Comparison of ENCODE assay signal across 16 cellular contexts in genomic region chr19:36258028-36258875, GRCh38. TPM values are rescaled to one million over a fixed set of nuclear protein-coding genes. Genes with fewer than 3 reads are reported as not detected.
A peak's percentile ranks its signal among the peaks of the same experiment; 100 is the strongest.
DNase-seq lines count a peak whose midpoint lies in the region; ATAC-seq and TF ChIP-seq lines count a peak whose summit lies in the region.
"Had no signal": no experiment of that assay in that cellular context is flagged by ENCODE, and none has a peak within 500 bp of the region (broad histone marks: within the 10 kb centered on the region; RNA-seq: fewer than 3 reads in every experiment).

No MANE protein-coding gene starts in this region.

- peak overlapping the region; percentile 75 for H3K4me3 Mint-ChIP-seq in endodermal cell
- H3K4me3 Mint-ChIP-seq in neural progenitor cell, result peak overlapping the region; percentile 69
- H3K4me3 Mint-ChIP-seq: activated CD4-positive, alpha-beta T cell treated with anti-CD3 and anti-CD28 coated beads for 36 hours; activated naive CD4-positive, alpha-beta T cell treated with anti-CD3 and anti-CD28 coated beads, Interleukin-2, amount 50 U/mL, for 24 hours had no signal

- H3K27ac Mint-ChIP-seq in endodermal cell, result peak overlapping the region; percentile 81
- no peak overlapping the region for H3K27ac Mint-ChIP-seq in neural progenitor cell
- H3K27ac Mint-ChIP-seq: activated CD4-positive, alpha-beta T cell treated with anti-CD3 and anti-CD28 coated beads for 36 hours; activated naive CD4-positive, alpha-beta T cell treated with anti-CD3 and anti-CD28 coated beads, Interleukin-2, amount 50 U/mL, for 24 hours had no signal

- H3K9me3 ChIP-seq in heart left ventricle, result no peaks in the 10 kb centered on the region
- H3K9me3 ChIP-seq in endodermal cell (ENCODE audit: control insufficient read depth, low read length), result no peaks in the 10 kb centered on the region
- H3K9me3 ChIP-seq in neural progenitor cell (ENCODE audit: low read depth), result no peaks in the 10 kb centered on the region
- H3K9me3 ChIP-seq in Peyer's patch, result peaks cover 0 to 3% (median 0%) of the 10 kb centered on the region in 4 donors
- H3K9me3 ChIP-seq: prostate gland, testis had no signal

- H3K79me2 ChIP-seq in neural progenitor cell (ENCODE audit: low read depth), result no peaks in the 10 kb centered on the region

- peak overlapping the region in 10 of 12 donors; percentile 45 to 83 (median 68) for H3K4me3 ChIP-seq in heart left ventricle
- peak overlapping the region; percentile 76 for H3K4me3 ChIP-seq in endodermal cell (ENCODE audit: low read length)
- H3K4me3 ChIP-seq in neural progenitor cell, result no peak overlapping the region
- peak overlapping the region in 1 of 4 donors; percentile 50 for H3K4me3 ChIP-seq in Peyer's patch
- H3K4me3 ChIP-seq: cardiac muscle cell, SJSA1 had no signal

- H2AFZ ChIP-seq in neural progenitor cell (replicated peaks), result no peak overlapping the region

- peak in 2 of 4 donors; percentile 12 to 24 for ATAC-seq in heart left ventricle
- ATAC-seq in left cardiac atrium, result no peak
- ATAC-seq: activated CD4-positive, alpha-beta T cell treated with anti-CD3 and anti-CD28 coated beads for 36 hours had no signal

- no peak overlapping the region for H3K27ac ChIP-seq in heart left ventricle
- no peak overlapping the region for H3K27ac ChIP-seq in endodermal cell (ENCODE audit: low read depth, low read length)
- no peak overlapping the region for H3K27ac ChIP-seq in neural progenitor cell
- no peak overlapping the region for H3K27ac ChIP-seq in Peyer's patch
- H3K27ac ChIP-seq: cardiac muscle cell, prostate gland, SJSA1, testis had no signal

- TF ChIP-seq CTCF in heart left ventricle (IDR thresholded peaks at IDR 0.05) (no peak), endodermal cell (conservative IDR thresholded peaks at IDR 0.05) (no peak), neural progenitor cell (IDR thresholded peaks at IDR 0.05) (no peak), Peyer's patch (IDR thresholded peaks at IDR 0.05) (no peak)

- H3K9ac ChIP-seq in endodermal cell (ENCODE audit: extremely low read depth, low read length, poor library complexity, severe bottlenecking), result peak overlapping the region; percentile 47
- H3K9ac ChIP-seq in neural progenitor cell, result no peak overlapping the region

- no peak for TF ChIP-seq POLR2A in heart left ventricle (IDR thresholded peaks at IDR 0.05)
- no peak for TF ChIP-seq POLR2A in Peyer's patch (IDR thresholded peaks at IDR 0.05)

- H3K36me3 ChIP-seq in heart left ventricle, result no peaks in the 10 kb centered on the region
- peaks cover 3% of the 10 kb centered on the region for H3K36me3 ChIP-seq in endodermal cell (ENCODE audit: control insufficient read depth, insufficient read depth, low read length)
- no peaks in the 10 kb centered on the region for H3K36me3 ChIP-seq in neural progenitor cell
- H3K36me3 ChIP-seq in Peyer's patch, result no peaks in the 10 kb centered on the region
- H3K36me3 ChIP-seq: cardiac muscle cell, prostate gland, SJSA1 had no signal

- no peaks in the 10 kb centered on the region for H3F3A ChIP-seq in neural progenitor cell (ENCODE audit: low read depth)

- intact Hi-C loops in heart left ventricle (cut with DNase I) (no loop called here), left cardiac atrium (cut with DNase I) (no loop called here)

- DNase-seq in heart left ventricle (no peak), left cardiac atrium (no peak), endodermal cell (no peak), neural progenitor cell (ENCODE audit: low spot score) (no peak), ureter (ENCODE audit: low spot score) (peak; percentile 23), Peyer's patch (no peak), pons (ENCODE audit: low spot score) (no peak), SIG-M5 treated with dmso at 0.1 percent for 504 hours (lab: John Stamatoyannopoulos, UW; ENCODE audit: unreplicated experiment) (no peak)
- DNase-seq: activated CD4-positive, alpha-beta T cell treated with anti-CD3 and anti-CD28 coated beads for 36 hours; islet precursor cell; NCI-H187 treated with DMSO at 0.1 percent for 48 hours had no signal

- H3K4me1 ChIP-seq in heart left ventricle (peaks cover 0 to 10% (median 0%) of the 10 kb centered on the region in 12 donors), endodermal cell (ENCODE audit: control insufficient read depth, insufficient read depth, low read length) (no peaks in the 10 kb centered on the region), neural progenitor cell (no peaks in the 10 kb centered on the region), Peyer's patch (no peaks in the 10 kb centered on the region)
- H3K4me1 ChIP-seq: prostate gland, SJSA1, testis had no signal

- peaks cover 8% of the 10 kb centered on the region for H3K27me3 Mint-ChIP-seq in endodermal cell (ENCODE audit: insufficient read depth)
- peaks cover 6% of the 10 kb centered on the region for H3K27me3 Mint-ChIP-seq in neural progenitor cell (ENCODE audit: insufficient read depth, low read depth)

- H3K4me2 ChIP-seq in neural progenitor cell, result no peak overlapping the region

- H3K9me3 Mint-ChIP-seq in endodermal cell, result peaks cover 16% of the 10 kb centered on the region
- H3K9me3 Mint-ChIP-seq in neural progenitor cell, result peaks cover 35% of the 10 kb centered on the region

- peaks cover 2% of the 10 kb centered on the region for H3K4me1 Mint-ChIP-seq in endodermal cell
- peaks cover 3% of the 10 kb centered on the region for H3K4me1 Mint-ChIP-seq in neural progenitor cell
- H3K4me1 Mint-ChIP-seq: activated CD4-positive, alpha-beta T cell treated with anti-CD3 and anti-CD28 coated beads for 36 hours; activated naive CD4-positive, alpha-beta T cell treated with anti-CD3 and anti-CD28 coated beads, Interleukin-2, amount 50 U/mL, for 24 hours had no signal

- H3K27me3 ChIP-seq in heart left ventricle (no peaks in the 10 kb centered on the region), endodermal cell (ENCODE audit: control insufficient read depth, insufficient read depth, low read length, poor library complexity, severe bottlenecking) (no peaks in the 10 kb centered on the region), neural progenitor cell (no peaks in the 10 kb centered on the region), Peyer's patch (no peaks in the 10 kb centered on the region)
- H3K27me3 ChIP-seq: cardiac muscle cell, SJSA1, testis had no signal

- H4K20me1 ChIP-seq in neural progenitor cell (ENCODE audit: low read depth), result no peaks in the 10 kb centered on the region

- H3K36me3 Mint-ChIP-seq in endodermal cell (ENCODE audit: low read depth) (peaks cover 21% of the 10 kb centered on the region), neural progenitor cell (peaks cover 16% of the 10 kb centered on the region)

- 87 to 91% (median 89%) methylated on average over 28 to 29 of the region's 29 CpGs for WGBS in heart left ventricle, 4 donors
- 91% methylated on average over 14 to 28 of the region's 29 CpGs for WGBS in endodermal cell (ENCODE audit: insufficient coverage in 1 of 2, insufficient read length in 1 of 2), 2 experiments

RNA-seq across cellular contexts. Expression of gene ZNF146, which starts 43.3 kb away (rescaled TPM):
- total RNA-seq in heart left ventricle (10 to 100 TPM; 28.2 to 53.7 (median 35.1) TPM), left cardiac atrium (10 to 100 TPM; 28.0 to 48.6 TPM), endodermal cell (100 to 1,000 TPM; 105 to 128 TPM), neural progenitor cell (ENCODE audit: low replicate concordance) (167 and 282 TPM in 2 replicates), ureter (70.3 TPM), Peyer's patch (10 to 100 TPM; 43.2 to 71.0 (median 43.6) TPM)
- polyA plus RNA-seq in heart left ventricle, result 10 to 100 TPM; 14.1 to 41.1 TPM
- polyA plus RNA-seq in endodermal cell (2013, experiment 1 of 2), result 101 TPM
- 102 TPM for polyA plus RNA-seq in endodermal cell (2013, experiment 2 of 2)

RNA-seq across cellular contexts. Expression of gene ZNF565, which starts 43.8 kb away (rescaled TPM):
- total RNA-seq in heart left ventricle (1 to 10 TPM; 2.3 to 4.3 (median 3.0) TPM), left cardiac atrium (1 to 10 TPM; 4.5 to 4.8 TPM), endodermal cell (1 to 10 TPM; 1.6 to 2.7 TPM), neural progenitor cell (ENCODE audit: low replicate concordance) (3.1 and 6.2 TPM in 2 replicates), ureter (7.5 TPM), Peyer's patch (1 to 10 TPM; 3.0 to 9.2 (median 4.9) TPM)
- polyA plus RNA-seq in heart left ventricle, result 1 to 10 TPM; 2.6 to 3.6 TPM
- 4.8 TPM for polyA plus RNA-seq in endodermal cell (2013, experiment 1 of 2)
- polyA plus RNA-seq in endodermal cell (2013, experiment 2 of 2), result 4.0 TPM
